Comparison of ENCODE assay signal across 1 cellular context in the genomic region with DNA sequence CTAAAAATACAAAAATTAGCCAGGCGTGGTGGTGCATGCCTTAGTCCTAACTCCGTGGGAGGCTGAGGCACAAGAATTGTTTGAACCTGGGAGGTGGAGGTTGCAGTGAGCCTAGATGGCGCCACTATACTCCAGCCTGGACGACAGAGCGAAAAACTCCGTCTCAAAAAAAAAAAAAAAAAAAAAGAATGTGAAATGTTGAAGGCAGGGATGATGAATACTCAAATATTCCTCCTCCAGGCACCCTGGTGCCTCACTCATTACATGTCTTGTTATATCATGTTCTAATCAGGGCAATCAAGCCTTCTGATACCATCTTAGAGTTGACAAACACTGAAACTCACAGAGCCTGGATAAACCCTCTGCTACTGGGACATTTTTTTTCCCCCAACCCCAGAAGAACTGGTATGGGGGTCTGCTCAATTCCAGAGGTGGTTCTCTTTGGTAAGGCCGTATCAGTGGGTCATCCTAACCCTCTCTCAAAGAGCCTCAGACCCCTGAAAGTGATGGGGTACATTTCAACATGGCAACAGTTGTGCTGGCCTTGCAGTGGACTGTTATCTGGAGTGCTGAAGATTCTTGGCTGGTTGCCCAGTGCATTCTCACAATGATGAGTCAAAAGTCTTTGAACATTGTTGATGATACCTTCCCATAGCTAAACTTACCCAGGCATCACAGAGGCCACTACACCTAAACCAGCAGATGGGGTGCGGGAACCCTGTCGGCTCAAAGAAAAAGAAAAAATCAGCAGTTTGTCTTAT.
TF ChIP-seq lines count a peak whose summit lies in the region.

No MANE protein-coding gene starts in this region.

TF ChIP-seq in IMR-90, 13 proteins besides CTCF, POLR2A, EP300 and RAD21 (continued from another document):
- TF ChIP-seq, protein P1, sequence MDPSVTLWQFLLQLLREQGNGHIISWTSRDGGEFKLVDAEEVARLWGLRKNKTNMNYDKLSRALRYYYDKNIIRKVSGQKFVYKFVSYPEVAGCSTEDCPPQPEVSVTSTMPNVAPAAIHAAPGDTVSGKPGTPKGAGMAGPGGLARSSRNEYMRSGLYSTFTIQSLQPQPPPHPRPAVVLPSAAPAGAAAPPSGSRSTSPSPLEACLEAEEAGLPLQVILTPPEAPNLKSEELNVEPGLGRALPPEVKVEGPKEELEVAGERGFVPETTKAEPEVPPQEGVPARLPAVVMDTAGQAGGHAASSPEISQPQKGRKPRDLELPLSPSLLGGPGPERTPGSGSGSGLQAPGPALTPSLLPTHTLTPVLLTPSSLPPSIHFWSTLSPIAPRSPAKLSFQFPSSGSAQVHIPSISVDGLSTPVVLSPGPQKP (IDR thresholded peaks at IDR 0.05; ENCODE audit: borderline replicate concordance, low read depth, low read length) = no peak
- TF ChIP-seq MXI1 (IDR thresholded peaks at IDR 0.05; ENCODE audit: borderline replicate concordance, low read depth, low read length) = no peak
- TF ChIP-seq CHD1 (IDR thresholded peaks at IDR 0.05; ENCODE audit: low read depth, low read length) = no peak
- no peak for TF ChIP-seq BHLHE40 (IDR thresholded peaks at IDR 0.05; ENCODE audit: low read depth, low read length)
- no peak for TF ChIP-seq NFE2L2 (IDR thresholded peaks at IDR 0.05; ENCODE audit: low read depth, low read length)
- no peak for TF ChIP-seq RFX5 (IDR thresholded peaks at IDR 0.05; ENCODE audit: low read depth, low read length)
- no peak for TF ChIP-seq SMC3 (IDR thresholded peaks at IDR 0.05; ENCODE audit: low read depth, low read length)
- TF ChIP-seq MAFK (IDR thresholded peaks at IDR 0.05; ENCODE audit: low read depth, low read length) = no peak
- TF ChIP-seq, protein P2, sequence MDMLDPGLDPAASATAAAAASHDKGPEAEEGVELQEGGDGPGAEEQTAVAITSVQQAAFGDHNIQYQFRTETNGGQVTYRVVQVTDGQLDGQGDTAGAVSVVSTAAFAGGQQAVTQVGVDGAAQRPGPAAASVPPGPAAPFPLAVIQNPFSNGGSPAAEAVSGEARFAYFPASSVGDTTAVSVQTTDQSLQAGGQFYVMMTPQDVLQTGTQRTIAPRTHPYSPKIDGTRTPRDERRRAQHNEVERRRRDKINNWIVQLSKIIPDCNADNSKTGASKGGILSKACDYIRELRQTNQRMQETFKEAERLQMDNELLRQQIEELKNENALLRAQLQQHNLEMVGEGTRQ (IDR thresholded peaks at IDR 0.05; ENCODE audit: low read depth, low read length) = no peak
- TF ChIP-seq RCOR1 (IDR thresholded peaks at IDR 0.05; ENCODE audit: insufficient replicate concordance, low read length) = no peak
- no peak for TF ChIP-seq MAZ (IDR thresholded peaks at IDR 0.05; ENCODE audit: borderline replicate concordance, low read depth, low read length)
- TF ChIP-seq CEBPB (IDR thresholded peaks at IDR 0.05; ENCODE audit: low read depth, low read length) = no peak
